Comparison of ENCODE assay signal across 8 cellular contexts in the genomic region with DNA sequence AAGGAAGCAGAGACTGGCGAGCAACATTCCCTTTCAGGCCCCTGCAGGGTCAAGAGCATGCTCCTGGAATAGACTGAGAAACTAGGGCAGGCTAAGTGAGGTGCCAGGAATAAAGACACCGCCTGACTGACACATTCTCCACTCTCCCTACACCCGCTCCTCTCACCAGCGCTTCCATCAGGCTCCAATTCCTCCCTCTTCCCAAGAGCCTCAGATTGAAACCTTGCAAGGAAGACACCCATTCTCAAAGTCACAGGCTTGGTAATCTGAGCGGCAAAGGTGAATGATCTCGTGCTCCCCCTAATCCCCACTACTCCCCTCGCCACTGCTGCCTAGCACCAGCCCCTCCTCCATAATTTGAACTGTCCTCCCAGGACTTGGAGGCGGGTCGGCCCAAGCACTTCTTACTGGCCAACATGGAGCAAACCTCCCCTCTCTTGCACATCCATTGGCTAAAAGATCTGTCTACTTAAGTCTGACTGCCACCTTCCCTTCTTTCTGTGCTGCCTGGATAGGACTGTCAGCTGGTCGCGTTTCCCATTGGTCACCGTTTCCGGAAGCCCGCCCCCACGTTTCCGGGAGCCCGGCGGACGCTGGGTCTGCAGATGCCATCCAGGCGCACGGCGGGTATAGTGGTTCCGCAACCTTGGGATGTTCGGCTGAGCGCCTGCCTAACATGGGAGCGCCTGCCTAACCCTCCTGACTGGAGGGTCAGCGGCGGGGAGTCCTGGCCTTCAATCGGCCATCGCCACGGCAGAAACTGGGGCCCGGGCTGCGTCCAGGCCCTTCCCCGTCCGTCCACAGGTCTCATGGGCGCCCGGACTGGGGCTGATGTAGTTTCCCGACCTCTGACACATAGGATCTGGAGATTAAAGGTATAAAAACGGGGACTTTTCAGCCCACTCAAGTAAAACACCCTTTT. TPM values are rescaled to one million over a fixed set of nuclear protein-coding genes. Genes with fewer than 3 reads are reported as not detected.
DNase-seq lines count a peak whose midpoint lies in the region; ATAC-seq and TF ChIP-seq lines count a peak whose summit lies in the region.

No MANE protein-coding gene starts in this region.

- no peaks in the 10 kb centered on the region for H3K27me3 ChIP-seq in prostate gland (replicated peaks; ENCODE audit: insufficient read depth)

- no peaks in the 10 kb centered on the region for H3K36me3 ChIP-seq in prostate gland

- CTCF ChIA-PET in Calu3 (lab: Charles Lee) = no interaction called here

- no peaks in the 10 kb centered on the region for H3K9me3 ChIP-seq in prostate gland

- H3K4me1 ChIP-seq in prostate gland (replicated peaks) = no peaks in the 10 kb centered on the region

- DNase-seq in AG08396 (ENCODE audit: low spot score) (peak; percentile 95), NCI-H510A treated with DMSO at 0.1 percent for 48 hours (lab: John Stamatoyannopoulos, UW) (peak; percentile 97), glomerular visceral epithelial cell (ENCODE audit: extremely low spot score) (peak; percentile 48), prostate gland (ENCODE audit: low spot score) (peak; percentile 75), Calu3 (no peak)
- DNase-seq in activated naive CD8-positive, alpha-beta T cell treated with anti-CD3 and anti-CD28 coated beads for 36 hours = peak; percentile 64

- peaks cover 48% of the 10 kb centered on the region for H3K36me3 Mint-ChIP-seq in activated naive CD8-positive, alpha-beta T cell treated with anti-CD3 and anti-CD28 coated beads for 36 hours
- H3K36me3 Mint-ChIP-seq in Calu3 (ENCODE audit: insufficient read depth, unreplicated experiment) = peaks cover 1% of the 10 kb centered on the region

- peak; percentile 60 for ATAC-seq in GM21786 (IDR thresholded peaks at IDR 0.05; ENCODE audit: unreplicated experiment)
- ATAC-seq in GM21526 (IDR thresholded peaks at IDR 0.05; ENCODE audit: low FRiP score, unreplicated experiment) = no peak

- H3K4me3 ChIP-seq in prostate gland = peak overlapping the region; percentile 36 to 50

- no peak for TF ChIP-seq POLR2A in prostate gland (IDR thresholded peaks at IDR 0.05)

- TF ChIP-seq CTCF in prostate gland (IDR thresholded peaks at IDR 0.05) (no peak), Calu3 (IDR thresholded peaks at IDR 0.05; ENCODE audit: unreplicated experiment) (no peak)

- H3K4me3 Mint-ChIP-seq in activated naive CD8-positive, alpha-beta T cell treated with anti-CD3 and anti-CD28 coated beads for 36 hours = peak overlapping the region; percentile 63
- no peak overlapping the region for H3K4me3 Mint-ChIP-seq in Calu3 (ENCODE audit: low read depth, unreplicated experiment)

- H3K4me1 Mint-ChIP-seq in activated naive CD8-positive, alpha-beta T cell treated with anti-CD3 and anti-CD28 coated beads for 36 hours = no peaks in the 10 kb centered on the region
- no peaks in the 10 kb centered on the region for H3K4me1 Mint-ChIP-seq in Calu3 (ENCODE audit: low read depth, unreplicated experiment)

- intact Hi-C loops in prostate gland (cut with DNase I) = no loop called here
- intact Hi-C loops in Calu3 (cut with micrococcal nuclease; ENCODE audit: unreplicated experiment) = no loop called here

- H3K27ac Mint-ChIP-seq in activated naive CD8-positive, alpha-beta T cell treated with anti-CD3 and anti-CD28 coated beads for 36 hours = no peak overlapping the region
- no peak overlapping the region for H3K27ac Mint-ChIP-seq in Calu3 (ENCODE audit: unreplicated experiment)

- BruUV-seq in Calu3 (replicated peaks; lab: Mats Ljungman, UMichigan) = no TSS peak

- no peak overlapping the region for H3K27ac ChIP-seq in prostate gland

- H3K27me3 Mint-ChIP-seq in activated naive CD8-positive, alpha-beta T cell treated with anti-CD3 and anti-CD28 coated beads for 36 hours = no peaks in the 10 kb centered on the region
- no peaks in the 10 kb centered on the region for H3K27me3 Mint-ChIP-seq in Calu3 (ENCODE audit: unreplicated experiment)

- peaks cover 56% of the 10 kb centered on the region for H3K9me3 Mint-ChIP-seq in activated naive CD8-positive, alpha-beta T cell treated with anti-CD3 and anti-CD28 coated beads for 36 hours
- peaks cover 23% of the 10 kb centered on the region for H3K9me3 Mint-ChIP-seq in Calu3 (ENCODE audit: low read depth, unreplicated experiment)

- 2% methylated on average over 39 of the region's 39 CpGs for WGBS in prostate gland

RNA-seq across cellular contexts. Expression of a gene that starts 33.6 kb away (rescaled TPM):
- total RNA-seq in activated naive CD8-positive, alpha-beta T cell treated with anti-CD3 and anti-CD28 coated beads for 36 hours = 10 to 100 TPM in 1 of 2 experiments, 1 to 10 TPM in 1; 7.4 to 10.8 TPM
- total RNA-seq in prostate gland (1 to 10 TPM; 6.6 to 7.8 TPM), Calu3 (2022) (7.1 and 8.4 TPM in 2 replicates)

RNA-seq across cellular contexts. Expression of a gene that starts 41.2 kb away (rescaled TPM):
- total RNA-seq in activated naive CD8-positive, alpha-beta T cell treated with anti-CD3 and anti-CD28 coated beads for 36 hours = 1 to 10 TPM; 7.5 to 7.8 TPM
- total RNA-seq in prostate gland (10 to 100 TPM; 13.5 to 20.1 TPM), Calu3 (2022) (14.0 and 14.8 TPM in 2 replicates)
